ENCODE assay signal across 2 cellular contexts in the genomic region with DNA sequence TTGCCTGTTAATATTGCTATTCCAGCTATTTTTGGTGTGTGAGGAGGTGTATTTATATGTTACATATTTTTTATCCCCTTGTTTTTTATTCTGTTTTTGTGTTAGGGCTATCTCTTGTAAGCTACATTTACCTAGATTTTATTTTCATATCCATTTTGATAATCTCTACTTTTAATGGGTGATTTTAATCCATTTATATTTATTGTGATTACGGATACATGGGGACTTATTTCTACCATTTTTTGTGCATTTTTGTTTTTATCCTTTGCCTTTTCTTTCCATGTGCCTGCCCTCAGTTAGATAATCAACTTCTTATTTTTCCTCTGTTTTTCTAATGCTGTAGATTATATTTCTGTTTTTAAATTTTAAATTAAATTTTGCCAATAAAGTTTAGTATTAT.
TF ChIP-seq lines count a peak whose summit lies in the region.

No MANE protein-coding gene starts in this region.

TF ChIP-seq in HEK293, 187 proteins besides CTCF, POLR2A, EP300 and RAD21:
- peak; percentile 43 for TF ChIP-seq SETDB1 (IDR thresholded peaks at IDR 0.05; ENCODE audit: insufficient read length, low read length)
- no peak for TF ChIP-seq GLIS1 (tag by site-specific recombination; IDR thresholded peaks at IDR 0.05)

TF ChIP-seq in K562, 482 proteins besides CTCF, POLR2A, EP300 and RAD21:
- TF ChIP-seq ZNF507 (tag; conservative IDR thresholded peaks at IDR 0.05), result peak; percentile 94
- no peak for TF ChIP-seq ZNF584 (CRISPR knock-in tag; IDR thresholded peaks at IDR 0.05; ENCODE audit: low read depth)
TF ChIP-seq in K562: peak in this region for 1.
